23 cellular contexts compared by ENCODE assay signal in the genomic region with DNA sequence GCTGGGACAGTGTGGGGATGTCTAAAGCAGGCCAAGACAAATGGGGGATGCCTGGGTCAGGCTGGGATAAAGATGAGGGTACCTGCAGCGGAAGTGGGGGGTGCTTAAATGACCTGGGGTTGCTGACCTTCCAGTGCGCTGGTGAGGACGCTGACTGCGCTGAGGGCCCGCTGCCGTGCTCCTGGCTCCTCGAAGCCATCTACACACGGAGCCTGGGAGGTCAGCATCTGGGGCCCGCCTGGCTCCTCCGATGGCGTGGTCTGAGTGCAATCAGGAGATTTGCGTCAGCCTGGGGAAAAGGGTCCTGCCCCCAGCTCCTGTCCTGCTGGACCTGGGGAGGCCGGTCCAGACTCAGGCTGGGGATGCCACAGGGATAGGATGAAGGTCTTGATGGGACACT. TPM values are rescaled to one million over a fixed set of nuclear protein-coding genes. Genes with fewer than 3 reads are reported as not detected.
"Had no signal": no experiment of that assay in that cellular context is flagged by ENCODE, and none has a peak within 500 bp of the region (broad histone marks: within the 10 kb centered on the region; RNA-seq: fewer than 3 reads in every experiment).

No MANE protein-coding gene starts in this region.

- H3K27me3 ChIP-seq: heart left ventricle, stomach had no signal

- FAIRE-seq: endometrium, frontal cortex had no signal

- H3K4me3 Mint-ChIP-seq: naive B cell had no signal

- H3K27ac ChIP-seq: dorsolateral prefrontal cortex, heart left ventricle, left lung, stomach, thoracic aorta, transverse colon had no signal

- DNase-seq: central memory CD4-positive, alpha-beta T cell; cortex of kidney; effector CD8-positive, alpha-beta T cell; hippocampal formation; islet precursor cell; mesendoderm; naive B cell; right cardiac atrium; stimulated activated CD4-positive, alpha-beta T cell treated with anti-CD3 and anti-CD28 coated beads, Interleukin-15, amount 100 ng/mL, for 24 hours; stimulated activated CD4-positive, alpha-beta T cell treated with anti-CD3 and anti-CD28 coated beads, Interleukin-1b, Interleukin-23, amount 100 ng/mL, for 48 hours; stimulated activated CD4-positive, alpha-beta T cell treated with anti-CD3 and anti-CD28 coated beads, Interleukin-4, amount 100 ng/mL, for 24 hours; stimulated activated naive CD4-positive, alpha-beta T cell; stomach; substantia nigra; transverse colon had no signal

- H3K27ac Mint-ChIP-seq: naive B cell had no signal

- H3K4me1 Mint-ChIP-seq: naive B cell had no signal

- H3K9me3 ChIP-seq: left lung, stomach, thoracic aorta, transverse colon had no signal

- H3K36me3 ChIP-seq: left lung, stomach, thoracic aorta, transverse colon had no signal

- H3K36me3 Mint-ChIP-seq: naive B cell had no signal

- H3K4me1 ChIP-seq: heart left ventricle, left lung, stomach, transverse colon had no signal

- ATAC-seq: esophagus mucosa, left lung, right cardiac atrium had no signal

- H3K4me3 ChIP-seq: dorsolateral prefrontal cortex, heart left ventricle, left lung, stomach, thoracic aorta, transverse colon had no signal

RNA-seq across cellular contexts. Expression of a gene that starts 50.7 kb away (rescaled TPM):
- total RNA-seq: esophagus mucosa, osteocyte had no signal
